Comparison of ENCODE assay signal across 8 cellular contexts in the genomic region with DNA sequence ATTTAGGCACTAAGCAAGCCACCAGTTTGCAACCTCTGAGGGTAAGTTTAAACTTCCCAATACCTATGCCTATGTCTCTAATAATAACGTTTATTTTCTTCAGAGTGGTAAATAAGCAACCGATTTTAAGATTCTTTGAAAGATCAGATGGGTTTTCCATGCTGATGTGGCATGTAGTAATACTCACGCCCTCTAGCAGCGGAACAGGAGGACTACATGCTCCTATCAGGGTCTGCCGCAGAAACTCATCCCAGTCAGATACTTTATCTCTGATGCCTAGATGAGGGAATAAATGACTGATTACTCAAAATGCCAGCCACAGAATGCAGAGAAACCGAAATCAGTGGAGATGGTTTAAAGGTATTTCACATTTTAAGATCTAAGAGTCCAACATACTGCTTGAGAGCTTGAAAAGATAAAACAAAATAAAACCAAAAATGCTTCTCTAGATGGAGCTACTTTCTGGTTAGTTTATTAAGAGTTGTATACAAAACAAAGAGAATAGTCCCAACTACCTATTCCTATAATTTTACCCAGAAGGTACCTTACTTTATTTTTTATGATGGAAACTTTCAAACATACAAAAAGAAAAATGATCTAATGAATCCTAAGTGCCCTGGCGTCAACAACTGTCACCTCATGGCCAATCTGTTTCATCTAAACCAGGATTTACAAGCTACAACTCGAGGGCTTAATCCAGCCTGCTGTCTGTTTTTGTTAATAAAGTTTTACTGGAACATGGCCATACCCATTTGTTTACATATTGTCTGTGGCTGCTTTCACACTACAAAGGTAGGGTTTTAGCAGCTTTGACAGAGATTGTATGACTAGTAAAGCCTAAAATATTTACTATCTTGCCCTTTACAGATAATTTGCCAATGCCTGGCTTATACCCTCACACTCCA. TPM values are rescaled to one million over a fixed set of nuclear protein-coding genes. Genes with fewer than 3 reads are reported as not detected.
DNase-seq lines count a peak whose midpoint lies in the region; ATAC-seq and TF ChIP-seq lines count a peak whose summit lies in the region.

No MANE protein-coding gene starts in this region.

- H3K4me1 ChIP-seq in naive thymus-derived CD4-positive, alpha-beta T cell (ENCODE audit: control insufficient read depth in 2 of 2, insufficient read depth in 2 of 2, low read length in 2 of 2), result peaks cover 0 to 4% of the 10 kb centered on the region in 2 donors

- intact Hi-C loops in naive thymus-derived CD4-positive, alpha-beta T cell (cut with micrococcal nuclease), result loop anchor here (1.0 to 10.0 kb wide), 7 partner anchors 48 to 193 kb away; partner anchors contain the start of gene SFMBT1 (in 2 of the 2)

- H3K27ac Mint-ChIP-seq in HFFc6, result peak overlapping the region; percentile 7; the same call in 1 of the 2 replicates
- H3K27ac Mint-ChIP-seq in naive thymus-derived CD4-positive, alpha-beta T cell, result peak overlapping the region in 8 of 9 donors; percentile 7 to 75 (median 53)
- H3K27ac Mint-ChIP-seq in stimulated activated naive B cell treated with anti-CD40 and anti-IgM and Interleukin-4, amounts not matched to agents 10 μg/mL and 1 μg/mL and 100 μg/mL, for 72 hours, result peak overlapping the region; percentile 9

- H3K9me3 Mint-ChIP-seq in HFFc6, result no peaks in the 10 kb centered on the region
- no peaks in the 10 kb centered on the region for H3K9me3 Mint-ChIP-seq in naive thymus-derived CD4-positive, alpha-beta T cell
- H3K9me3 Mint-ChIP-seq in stimulated activated naive B cell treated with anti-CD40 and anti-IgM and Interleukin-4, amounts not matched to agents 10 μg/mL and 1 μg/mL and 100 μg/mL, for 72 hours, result no peaks in the 10 kb centered on the region

- DNase-seq in DMS53 treated with DMSO at 0.1 percent for 48 hours (lab: John Stamatoyannopoulos, UW; ENCODE audit: unreplicated experiment), result peak; percentile 7
- DNase-seq in HFFc6, result peak; percentile 48
- peak; percentile 49 for DNase-seq in NCI-H82 treated with DMSO at 0.1 percent for 48 hours (lab: John Stamatoyannopoulos, UW; ENCODE audit: unreplicated experiment)
- peak; percentile 59 for DNase-seq in activated CD8-positive, alpha-beta memory T cell treated with anti-CD3 and anti-CD28 coated beads, Interleukin-2, amount 50 U/mL, for 48 hours
- DNase-seq in epithelial cell of proximal tubule (ENCODE audit: low read depth), result no peak
- peak in 8 of 9 donors; percentile 30 to 58 (median 45) for DNase-seq in naive thymus-derived CD4-positive, alpha-beta T cell
- peak; percentile 24 for DNase-seq in stimulated activated naive B cell treated with anti-CD40 and anti-IgM and Interleukin-4, amounts not matched to agents 10 μg/mL and 1 μg/mL and 100 μg/mL, for 72 hours

- TF ChIP-seq CTCF in HFFc6 (IDR thresholded peaks at IDR 0.05) (peak; percentile 80), epithelial cell of proximal tubule (conservative IDR thresholded peaks at IDR 0.05; ENCODE audit: low read depth, low read length) (peak; percentile 82)

- peak overlapping the region; percentile 29; the same call in 1 of the 2 replicates for H3K4me3 Mint-ChIP-seq in HFFc6
- peak overlapping the region in 4 of 10 donors; percentile 13 to 69 (median 27) for H3K4me3 Mint-ChIP-seq in naive thymus-derived CD4-positive, alpha-beta T cell
- H3K4me3 Mint-ChIP-seq in stimulated activated naive B cell treated with anti-CD40 and anti-IgM and Interleukin-4, amounts not matched to agents 10 μg/mL and 1 μg/mL and 100 μg/mL, for 72 hours, result peak overlapping the region in 1 of 2 donors; percentile 32

- no peak overlapping the region for H3K27ac ChIP-seq in naive thymus-derived CD4-positive, alpha-beta T cell (ENCODE audit: low read depth, low read length)

- peak; percentile 97 for ATAC-seq in naive thymus-derived CD4-positive, alpha-beta T cell
- peak; percentile 87 to 93 for ATAC-seq in stimulated activated naive B cell treated with anti-CD40 and anti-IgM and Interleukin-4, amounts not matched to agents 10 μg/mL and 1 μg/mL and 100 μg/mL, for 72 hours (replicated peaks)
- no peak for ATAC-seq in GM19023 (IDR thresholded peaks at IDR 0.05; ENCODE audit: unreplicated experiment)

- peaks cover 3% of the 10 kb centered on the region; the same call in 1 of the 2 replicates for H3K27me3 Mint-ChIP-seq in HFFc6 (ENCODE audit: insufficient read depth)
- H3K27me3 Mint-ChIP-seq in naive thymus-derived CD4-positive, alpha-beta T cell, result no peaks in the 10 kb centered on the region
- no peaks in the 10 kb centered on the region for H3K27me3 Mint-ChIP-seq in stimulated activated naive B cell treated with anti-CD40 and anti-IgM and Interleukin-4, amounts not matched to agents 10 μg/mL and 1 μg/mL and 100 μg/mL, for 72 hours

- no peak overlapping the region for H3K4me3 ChIP-seq in epithelial cell of proximal tubule (ENCODE audit: low read depth, low read length)
- no peak overlapping the region for H3K4me3 ChIP-seq in naive thymus-derived CD4-positive, alpha-beta T cell (ENCODE audit: low read length)

- CTCF ChIA-PET in naive thymus-derived CD4-positive, alpha-beta T cell (lab: Charles Lee), result interaction anchor here (0.6 to 2.4 kb wide), 12 partner anchors 12 to 137 kb away, joined by 3 to 7 read pairs (median 4); partner anchors contain the start of gene SFMBT1

- peaks cover 0 to 18% (median 5%) of the 10 kb centered on the region in 3 experiments for H3K36me3 ChIP-seq in naive thymus-derived CD4-positive, alpha-beta T cell (ENCODE audit: control insufficient read depth in 2 of 3, insufficient read depth in 3 of 3, low read length in 3 of 3)

- no peaks in the 10 kb centered on the region for H3K27me3 ChIP-seq in naive thymus-derived CD4-positive, alpha-beta T cell (ENCODE audit: control insufficient read depth in 2 of 2, insufficient read depth in 2 of 2, low read length in 2 of 2)

- no peaks in the 10 kb centered on the region for H3K36me3 Mint-ChIP-seq in HFFc6 (ENCODE audit: low read depth)
- H3K36me3 Mint-ChIP-seq in naive thymus-derived CD4-positive, alpha-beta T cell, result peaks cover 3 to 27% (median 20%) of the 10 kb centered on the region in 5 donors
- peaks cover 4 to 17% of the 10 kb centered on the region in 2 donors for H3K36me3 Mint-ChIP-seq in stimulated activated naive B cell treated with anti-CD40 and anti-IgM and Interleukin-4, amounts not matched to agents 10 μg/mL and 1 μg/mL and 100 μg/mL, for 72 hours

- peaks cover 7% of the 10 kb centered on the region for H3K4me1 Mint-ChIP-seq in HFFc6 (ENCODE audit: low read depth)
- H3K4me1 Mint-ChIP-seq in naive thymus-derived CD4-positive, alpha-beta T cell, result peaks cover 5 to 25% (median 16%) of the 10 kb centered on the region in 7 donors
- H3K4me1 Mint-ChIP-seq in stimulated activated naive B cell treated with anti-CD40 and anti-IgM and Interleukin-4, amounts not matched to agents 10 μg/mL and 1 μg/mL and 100 μg/mL, for 72 hours, result peaks cover 8 to 24% of the 10 kb centered on the region in 2 donors

- POLR2A ChIA-PET in naive thymus-derived CD4-positive, alpha-beta T cell (lab: Charles Lee), result interaction anchor here (0.8 to 1.5 kb wide), 6 partner anchors 12 to 112 kb away, joined by 3 to 9 read pairs (median 3); partner anchors contain the start of gene SFMBT1

- no peaks in the 10 kb centered on the region for H3K9me3 ChIP-seq in naive thymus-derived CD4-positive, alpha-beta T cell (ENCODE audit: control insufficient read depth in 2 of 3, low read length in 3 of 3)

RNA-seq across cellular contexts. Expression of gene STIMATE, which starts 37.5 kb away (rescaled TPM):
- 10 to 100 TPM; 18.4 to 25.6 (median 21.7) TPM for total RNA-seq in HFFc6 (2021; fragmentation: NEBNext Ultra II Directional; extraction: Animal tissue kit (Norgen Biotek cat#: 25700))
- total RNA-seq in epithelial cell of proximal tubule, result 7.7 and 13.1 TPM in 2 replicates
- total RNA-seq in naive thymus-derived CD4-positive, alpha-beta T cell, result 10 to 100 TPM; 21.1 to 44.9 (median 34.5) TPM
- 1 to 10 TPM; 3.0 to 4.7 TPM for polyA plus RNA-seq in naive thymus-derived CD4-positive, alpha-beta T cell
